ENCODE assay signal across 15 cellular contexts in the genomic region with DNA sequence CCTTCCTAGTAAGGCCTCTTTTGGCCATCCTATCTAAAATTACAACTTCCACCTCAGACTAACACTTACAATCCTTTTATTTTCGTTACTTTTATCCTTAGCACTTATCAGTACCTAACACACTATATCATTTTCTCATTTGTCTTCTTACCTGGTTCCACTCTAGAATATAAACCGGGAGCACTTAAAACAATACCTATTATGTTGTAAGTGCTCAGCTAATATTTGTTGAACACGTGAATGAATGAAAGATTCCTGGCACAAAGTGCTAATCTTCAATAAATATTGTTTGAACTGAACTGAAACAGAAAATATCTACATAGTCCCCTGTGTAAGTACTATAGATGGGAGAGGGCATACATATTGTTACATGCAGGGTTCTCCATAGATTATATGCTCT. TPM values are rescaled to one million over a fixed set of nuclear protein-coding genes. Genes with fewer than 3 reads are reported as not detected.
DNase-seq lines count a peak whose midpoint lies in the region; ATAC-seq and TF ChIP-seq lines count a peak whose summit lies in the region.
"Had no signal": no experiment of that assay in that cellular context is flagged by ENCODE, and none has a peak within 500 bp of the region (broad histone marks: within the 10 kb centered on the region; RNA-seq: fewer than 3 reads in every experiment).

No MANE protein-coding gene starts in this region.

- no peak overlapping the region for H3K4me3 Mint-ChIP-seq in activated T-cell treated with anti-CD3 and anti-CD28 coated beads, Interleukin-2, amount 50 U/mL, for 24 hours

- peak overlapping the region; percentile 81 for H3K4me2 ChIP-seq in OCI-LY3 (ENCODE audit: low read length)
- no peak overlapping the region for H3K4me2 ChIP-seq in mesenchymal stem cell (ENCODE audit: low read length, poor library complexity, severe bottlenecking)

- no peaks in the 10 kb centered on the region for H3K27me3 Mint-ChIP-seq in activated T-cell treated with anti-CD3 and anti-CD28 coated beads, Interleukin-2, amount 50 U/mL, for 24 hours
- H3K27me3 Mint-ChIP-seq: B cell had no signal

- H3K18ac ChIP-seq in mesenchymal stem cell (ENCODE audit: low read depth in 1 of 2, low read length in 2 of 2): peak overlapping the region in 1 of 2 experiments; percentile 84

- no peak overlapping the region for H2BK15ac ChIP-seq in mesenchymal stem cell (ENCODE audit: low read depth, poor library complexity, severe bottlenecking)

- no peak overlapping the region for H2AK5ac ChIP-seq in mesenchymal stem cell (ENCODE audit: low read length, severe bottlenecking)

- no peak for TF ChIP-seq CTCF in OCI-LY3 (IDR thresholded peaks at IDR 0.05; ENCODE audit: low read depth, low read length)

- H3K27ac ChIP-seq in KOPT-K1 (ENCODE audit: low read depth, low read length, poor library complexity, severe bottlenecking) (peak overlapping the region; percentile 58), OCI-LY3 (ENCODE audit: low read length) (peak overlapping the region; percentile 84), mesenchymal stem cell (ENCODE audit: low read length, poor library complexity, severe bottlenecking) (peak overlapping the region; percentile 2)

- no peak overlapping the region for H4K8ac ChIP-seq in mesenchymal stem cell (ENCODE audit: low read length)

- H3K36me3 Mint-ChIP-seq in activated T-cell treated with anti-CD3 and anti-CD28 coated beads, Interleukin-2, amount 50 U/mL, for 24 hours (ENCODE audit: low read depth): no peaks in the 10 kb centered on the region

- H2AFZ ChIP-seq in OCI-LY3 (ENCODE audit: low read depth, low read length) (no peak overlapping the region), mesenchymal stem cell (ENCODE audit: low read depth, low read length) (no peak overlapping the region)

- peaks cover 28% of the 10 kb centered on the region for H3K4me1 Mint-ChIP-seq in activated T-cell treated with anti-CD3 and anti-CD28 coated beads, Interleukin-2, amount 50 U/mL, for 24 hours (ENCODE audit: low read depth)

- H4K91ac ChIP-seq in mesenchymal stem cell (ENCODE audit: low read length): no peak overlapping the region

- no peaks in the 10 kb centered on the region for H4K20me1 ChIP-seq in OCI-LY3 (ENCODE audit: insufficient read depth, low read length)

- no peaks in the 10 kb centered on the region for H3K9me3 Mint-ChIP-seq in activated T-cell treated with anti-CD3 and anti-CD28 coated beads, Interleukin-2, amount 50 U/mL, for 24 hours
- H3K9me3 Mint-ChIP-seq: activated naive CD4-positive, alpha-beta T cell treated with anti-CD3 and anti-CD28 coated beads for 36 hours had no signal

- H3K79me2 ChIP-seq in OCI-LY3 (ENCODE audit: low read length): no peaks in the 10 kb centered on the region

- no peak overlapping the region for H3K4ac ChIP-seq in mesenchymal stem cell (ENCODE audit: low read depth in 1 of 2, low read length in 2 of 2)

- DNase-seq in DMS153 treated with DMSO at 0.1 percent for 48 hours (lab: John Stamatoyannopoulos, UW; ENCODE audit: unreplicated experiment) (peak; percentile 26), mesenchymal stem cell (no peak), EL (no peak), occipital lobe (lab: John Stamatoyannopoulos, UW) (no peak)
- no peak for DNase-seq in activated T-cell treated with anti-CD3 and anti-CD28 coated beads, Interleukin-2, amount 50 U/mL, for 24 hours
- DNase-seq: activated CD4-positive, alpha-beta T cell treated with anti-CD3 and anti-CD28 coated beads, Interleukin-2, amount 50 U/mL, for 1 hour; activated naive CD4-positive, alpha-beta T cell treated with anti-CD3 and anti-CD28 coated beads for 36 hours; activated T-cell treated with anti-CD3 and anti-CD28 coated beads for 4 hours; foreskin fibroblast; left cardiac atrium; NCI-H526 had no signal

- H3K9me3 ChIP-seq in KOPT-K1 (ENCODE audit: insufficient read depth, low read length, poor library complexity, severe bottlenecking) (no peaks in the 10 kb centered on the region), OCI-LY3 (ENCODE audit: insufficient read depth, low read length) (no peaks in the 10 kb centered on the region), mesenchymal stem cell (ENCODE audit: control insufficient read depth, low read length) (no peaks in the 10 kb centered on the region)

- no peak overlapping the region for H3K14ac ChIP-seq in mesenchymal stem cell (ENCODE audit: low read length in 2 of 2)

- WGBS in mesenchymal stem cell: 0% methylated on average over 1 of the region's 3 CpGs

- H3K4me1 ChIP-seq in OCI-LY3 (ENCODE audit: low read length) (peaks cover 37% of the 10 kb centered on the region), mesenchymal stem cell (ENCODE audit: control insufficient read depth, insufficient read depth, low read depth, low read length) (peaks cover 5% of the 10 kb centered on the region)

- H2BK5ac ChIP-seq in mesenchymal stem cell (ENCODE audit: low read depth, low read length, poor library complexity, severe bottlenecking): no peak overlapping the region

- H3K36me3 ChIP-seq in KOPT-K1 (ENCODE audit: insufficient read depth, low read length) (no peaks in the 10 kb centered on the region), OCI-LY3 (replicated peaks; ENCODE audit: low read depth, low read length) (no peaks in the 10 kb centered on the region), mesenchymal stem cell (ENCODE audit: control insufficient read depth in 1 of 2, insufficient read depth in 2 of 2, low read depth in 1 of 2, low read length in 2 of 2) (no peaks in the 10 kb centered on the region)

- H3K27ac Mint-ChIP-seq in activated T-cell treated with anti-CD3 and anti-CD28 coated beads, Interleukin-2, amount 50 U/mL, for 24 hours: no peak overlapping the region
- H3K27ac Mint-ChIP-seq: B cell had no signal

- H3K27me3 ChIP-seq in OCI-LY3 (ENCODE audit: low read depth, low read length): peaks cover 11% of the 10 kb centered on the region; the same call in 1 of the 2 replicates
- no peaks in the 10 kb centered on the region for H3K27me3 ChIP-seq in mesenchymal stem cell (ENCODE audit: control insufficient read depth in 1 of 2, insufficient read depth in 1 of 2, low read length in 2 of 2)

- H2BK12ac ChIP-seq in mesenchymal stem cell (ENCODE audit: low read length in 2 of 2): no peak overlapping the region

- no peak overlapping the region for H3K23ac ChIP-seq in mesenchymal stem cell (ENCODE audit: low read length in 2 of 2)

- no peaks in the 10 kb centered on the region for H3K79me1 ChIP-seq in mesenchymal stem cell (replicated peaks; ENCODE audit: low read length, poor library complexity, severe bottlenecking)

- H3K9ac ChIP-seq in OCI-LY3 (ENCODE audit: low read length) (peak overlapping the region; percentile 53), mesenchymal stem cell (ENCODE audit: low read length) (peak overlapping the region; percentile 66)

- no peak overlapping the region for H2BK120ac ChIP-seq in mesenchymal stem cell (ENCODE audit: low read depth, low read length)

- ATAC-seq in HG03095 (IDR thresholded peaks at IDR 0.05; ENCODE audit: unreplicated experiment): no peak

- H3K4me3 ChIP-seq in OCI-LY3 (ENCODE audit: low read length) (peak overlapping the region; percentile 68), mesenchymal stem cell (ENCODE audit: insufficient read depth in 1 of 2, low read depth in 1 of 2, low read length in 2 of 2) (peak overlapping the region in 1 of 2 experiments; percentile 74)

RNA-seq across cellular contexts. Expression of a gene that starts 14.4 kb away (rescaled TPM):
- polyA plus RNA-seq in mesenchymal stem cell (2013, experiment 1 of 2): 2.7 TPM
- polyA plus RNA-seq in mesenchymal stem cell (2013, experiment 2 of 2): 3.1 TPM
- total RNA-seq in occipital lobe: 1.2 TPM
- total RNA-seq: activated naive CD4-positive, alpha-beta T cell treated with anti-CD3 and anti-CD28 coated beads for 36 hours; B cell had no signal

RNA-seq across cellular contexts. Expression of a gene that starts 35.7 kb away (rescaled TPM):
- polyA plus RNA-seq in mesenchymal stem cell (2013, experiment 1 of 2): 16.2 TPM
- polyA plus RNA-seq in mesenchymal stem cell (2013, experiment 2 of 2): 16.5 TPM
- total RNA-seq in occipital lobe: 52.7 TPM

RNA-seq across cellular contexts. Expression of a gene that starts 36.6 kb away (rescaled TPM):
- 146 TPM for polyA plus RNA-seq in mesenchymal stem cell (2013, experiment 1 of 2)
- polyA plus RNA-seq in mesenchymal stem cell (2013, experiment 2 of 2): 148 TPM
- total RNA-seq in occipital lobe: 29.3 TPM

Comparison
In these comparisons a context has a peak if more than half of its experiments do, and no peak if none do; other contexts are left out.
1. H3K27ac ChIP-seq: peak in every context shown above with its lines; median percentile 84 in OCI-LY3; 58 in KOPT-K1; 2 in mesenchymal stem cell.